Comparison of ENCODE assay signal across 8 cellular contexts in genomic region chr11:19345519-19345847, GRCh38.
DNase-seq lines count a peak whose midpoint lies in the region; ATAC-seq, FAIRE-seq and TF ChIP-seq lines count a peak whose summit lies in the region.

No MANE protein-coding gene starts in this region.

- H3K4me3 ChIP-seq in GM23248 (peak overlapping the region; percentile 77), iPS-18a (ENCODE audit: low read length) (peak overlapping the region; percentile 55), suprapubic skin (peak overlapping the region; percentile 45)

- no peaks in the 10 kb centered on the region for H3K79me2 ChIP-seq in GM23248 (ENCODE audit: insufficient read depth)

- no peak for ATAC-seq in activated B cell treated with CpG ODN at 0.5 μM for 24 hours (ENCODE audit: low read depth)

- WGBS in GM23248 (ENCODE audit: low coverage in 1 of 2, low lambda C conversion rate in 2 of 2, missing lambda C conversion rate in 2 of 2), 2 experiments = 3% methylated on average over 29 to 30 of the region's 30 CpGs
- WGBS in suprapubic skin = 0% methylated on average over 4 of the region's 30 CpGs

- no peaks in the 10 kb centered on the region for H3K36me3 Mint-ChIP-seq in activated B cell treated with CpG ODN at 0.5 μM for 24 hours (ENCODE audit: low read depth)

- H3K27me3 ChIP-seq in GM23248 (replicated peaks; ENCODE audit: insufficient read depth) = peaks cover 19% of the 10 kb centered on the region; the same call in 1 of the 2 replicates
- H3K27me3 ChIP-seq in iPS-18a (ENCODE audit: control insufficient read depth, insufficient read depth, low read length) = peaks cover 71% of the 10 kb centered on the region
- H3K27me3 ChIP-seq in suprapubic skin = peaks cover 69% of the 10 kb centered on the region

- POLR2A ChIA-PET in activated B cell treated with CpG ODN at 0.5 μM for 24 hours (lab: Charles Lee) = no interaction called here

- DNase-seq in D721Med (ENCODE audit: insufficient read length, low spot score) (peak; percentile 28), GM23248 (peak; percentile 64), activated B cell treated with CpG ODN at 0.5 μM for 24 hours (no peak), suprapubic skin (ENCODE audit: low spot score in 2 of 2) (no peak), NCI-H446 (lab: John Stamatoyannopoulos, UW) (no peak), NCI-H2107 treated with DMSO at 0.1 percent for 48 hours (lab: John Stamatoyannopoulos, UW; ENCODE audit: unreplicated experiment) (no peak), T1000 (lab: John Stamatoyannopoulos, UW) (no peak)

- intact Hi-C loops in activated B cell treated with CpG ODN at 0.5 μM for 24 hours (cut with micrococcal nuclease) = no loop called here

- FAIRE-seq in D721Med (lab: Jason Lieb, UNC) = no peak

- TF ChIP-seq EP300 in suprapubic skin (IDR thresholded peaks at IDR 0.05) = no peak

- in situ Hi-C loops in GM23248 (cut with MboI) = no loop called here

- no peak overlapping the region for H3K27ac Mint-ChIP-seq in activated B cell treated with CpG ODN at 0.5 μM for 24 hours

- H3K4me1 ChIP-seq in GM23248 (ENCODE audit: insufficient read depth) (no peaks in the 10 kb centered on the region), iPS-18a (ENCODE audit: control insufficient read depth, low read depth, low read length) (peaks cover 7% of the 10 kb centered on the region), suprapubic skin (peaks cover 23% of the 10 kb centered on the region)

- no peaks in the 10 kb centered on the region for H4K20me1 ChIP-seq in GM23248 (ENCODE audit: insufficient read depth)

- peaks cover 61% of the 10 kb centered on the region for H3K27me3 Mint-ChIP-seq in activated B cell treated with CpG ODN at 0.5 μM for 24 hours

- H3K9me2 ChIP-seq in GM23248 (ENCODE audit: insufficient read depth) = no peaks in the 10 kb centered on the region

- H3K9ac ChIP-seq in GM23248 (peak overlapping the region; percentile 54), iPS-18a (ENCODE audit: low read length) (no peak overlapping the region)

- TF ChIP-seq CTCF in D721Med (IDR thresholded peaks at IDR 0.05; ENCODE audit: insufficient read depth, missing control alignments) (no peak), activated B cell treated with CpG ODN at 0.5 μM for 24 hours (IDR thresholded peaks at IDR 0.05) (no peak), suprapubic skin (IDR thresholded peaks at IDR 0.05) (no peak)

- H3K9me3 ChIP-seq in GM23248 (ENCODE audit: low read depth) = no peaks in the 10 kb centered on the region
- H3K9me3 ChIP-seq in iPS-18a (ENCODE audit: control insufficient read depth, low read depth, low read length) = no peaks in the 10 kb centered on the region
- no peaks in the 10 kb centered on the region for H3K9me3 ChIP-seq in suprapubic skin

- H3K4me3 Mint-ChIP-seq in activated B cell treated with CpG ODN at 0.5 μM for 24 hours = peak overlapping the region; percentile 21

- H3F3A ChIP-seq in GM23248 (ENCODE audit: insufficient read depth) = no peaks in the 10 kb centered on the region

- no peak overlapping the region for H3K27ac ChIP-seq in GM23248
- no peak overlapping the region for H3K27ac ChIP-seq in iPS-18a (ENCODE audit: low read length)
- no peak overlapping the region for H3K27ac ChIP-seq in suprapubic skin

- H3K4me1 Mint-ChIP-seq in activated B cell treated with CpG ODN at 0.5 μM for 24 hours = peaks cover 10% of the 10 kb centered on the region

- CTCF ChIA-PET in activated B cell treated with CpG ODN at 0.5 μM for 24 hours (lab: Charles Lee) = no interaction called here

- peak overlapping the region; percentile 83 for H3K4me2 ChIP-seq in GM23248 (ENCODE audit: unreplicated experiment)

- peak overlapping the region; percentile 77 for H2AFZ ChIP-seq in GM23248

- H3K36me3 ChIP-seq in GM23248 (ENCODE audit: low read depth) (no peaks in the 10 kb centered on the region), iPS-18a (ENCODE audit: control insufficient read depth, low read depth, low read length) (no peaks in the 10 kb centered on the region), suprapubic skin (no peaks in the 10 kb centered on the region)

- TF ChIP-seq POLR2A in suprapubic skin (IDR thresholded peaks at IDR 0.05) = no peak

- H3K9me3 Mint-ChIP-seq in activated B cell treated with CpG ODN at 0.5 μM for 24 hours = no peaks in the 10 kb centered on the region

Comparison
In these comparisons a context has a peak if more than half of its experiments do, and no peak if none do; other contexts are left out.
1. DNase-seq: peak in D721Med (single experiment) and GM23248 (single experiment); none in activated B cell treated with CpG ODN at 0.5 μM for 24 hours (single experiment), suprapubic skin (0 of 2), NCI-H446 (0 of 2), NCI-H2107 treated with DMSO at 0.1 percent for 48 hours (single experiment) and T1000 (single experiment).
2. Peak in every context shown above with its lines, with median percentiles within 50 percentile points of each other: H3K4me3 ChIP-seq.